In the genomic region with DNA sequence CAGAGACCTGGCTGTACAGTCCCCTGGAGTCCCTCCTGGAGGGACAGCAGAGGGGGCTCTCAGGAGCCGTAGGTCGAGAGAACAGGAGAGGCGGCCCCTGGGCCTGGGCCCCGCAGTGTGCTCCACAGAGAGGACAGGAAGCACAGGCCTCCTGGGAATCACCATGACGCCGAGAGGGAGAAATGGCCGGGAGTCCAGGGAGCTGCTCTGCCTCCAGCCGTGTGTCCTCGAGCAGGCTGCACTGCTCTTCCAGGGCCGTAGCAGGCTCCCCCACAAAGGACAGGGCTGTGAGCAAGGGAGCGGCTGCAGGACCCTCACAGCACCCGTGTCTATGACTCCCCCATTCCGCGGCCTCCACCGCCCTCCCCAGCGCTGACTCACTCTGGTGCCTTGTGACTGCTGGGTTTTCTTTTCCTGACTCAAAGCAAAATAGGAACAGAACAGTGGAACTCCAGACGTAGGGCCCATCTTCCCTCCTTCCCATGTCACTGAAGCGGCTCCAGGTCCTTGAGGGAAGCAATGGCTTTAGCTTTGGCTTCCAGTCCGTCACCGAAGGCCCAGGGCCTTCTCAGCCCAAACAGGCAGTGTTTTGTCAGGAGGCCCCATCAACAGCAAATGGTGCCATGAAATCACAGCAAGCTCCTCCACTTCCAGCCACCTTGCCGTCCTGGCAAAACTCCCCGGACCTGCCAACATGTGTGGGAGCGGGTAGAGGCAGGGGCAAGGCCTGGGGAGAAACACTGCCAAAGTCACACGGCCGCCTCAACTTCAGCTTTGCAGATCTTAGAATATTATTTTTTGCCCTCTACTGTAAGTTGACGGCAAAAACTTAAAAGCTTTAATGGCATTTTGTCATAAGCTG, we compare ENCODE assay signal across 11 cellular contexts.
DNase-seq lines count a peak whose midpoint lies in the region; ATAC-seq and TF ChIP-seq lines count a peak whose summit lies in the region.
"Had no signal": no experiment of that assay in that cellular context is flagged by ENCODE, and none has a peak within 500 bp of the region (broad histone marks: within the 10 kb centered on the region; RNA-seq: fewer than 3 reads in every experiment).

No MANE protein-coding gene starts in this region.

- no peaks in the 10 kb centered on the region for H3K27me3 ChIP-seq in H7 (ENCODE audit: control insufficient read depth, insufficient read depth, low read length)
- H3K27me3 ChIP-seq in brain microvascular endothelial cell (replicated peaks) = no peaks in the 10 kb centered on the region
- no peaks in the 10 kb centered on the region for H3K27me3 ChIP-seq in layer of hippocampus (ENCODE audit: control insufficient read depth, insufficient read depth, low read length)
- no peaks in the 10 kb centered on the region for H3K27me3 ChIP-seq in A673 (replicated peaks; ENCODE audit: insufficient read depth, low read depth, low read length, poor library complexity)
- no peaks in the 10 kb centered on the region for H3K27me3 ChIP-seq in Karpas-422 (ENCODE audit: low read length)

- H3K4me1 ChIP-seq in A673 (ENCODE audit: insufficient read depth, low read length, poor library complexity, severe bottlenecking) (no peaks in the 10 kb centered on the region), Karpas-422 (ENCODE audit: low read length) (no peaks in the 10 kb centered on the region; the same call in 1 of the 2 replicates)

- no peak overlapping the region for H3K4me2 ChIP-seq in Karpas-422 (ENCODE audit: low read depth, low read length, poor library complexity, severe bottlenecking)

- H3K79me2 ChIP-seq in Karpas-422 (ENCODE audit: low read length) = no peaks in the 10 kb centered on the region

- no peaks in the 10 kb centered on the region for H3K36me3 ChIP-seq in H7 (replicated peaks; ENCODE audit: control insufficient read depth, insufficient read depth, low read length)
- H3K36me3 ChIP-seq in brain microvascular endothelial cell (replicated peaks) = no peaks in the 10 kb centered on the region
- no peaks in the 10 kb centered on the region for H3K36me3 ChIP-seq in A673 (ENCODE audit: insufficient read depth, low read length, poor library complexity, severe bottlenecking)
- no peaks in the 10 kb centered on the region for H3K36me3 ChIP-seq in Karpas-422 (ENCODE audit: insufficient read depth, low read length)

- H3K27me3 Mint-ChIP-seq in activated CD4-positive, alpha-beta memory T cell treated with anti-CD3 and anti-CD28 coated beads for 36 hours = peaks cover 1% of the 10 kb centered on the region

- DNase-seq in H7 = peak; percentile 53
- DNase-seq in brain microvascular endothelial cell = peak; percentile 90
- DNase-seq in activated CD4-positive, alpha-beta memory T cell treated with anti-CD3 and anti-CD28 coated beads for 36 hours = no peak
- DNase-seq in A673 (ENCODE audit: low spot score) = no peak
- DNase-seq in Karpas-422 = no peak
- DNase-seq: activated effector memory CD4-positive, alpha-beta T cell treated with anti-CD3 and anti-CD28 coated beads, Interleukin-2, amount 50 U/mL, for 16 hours; glutamatergic neuron; NCI-H1930 had no signal

- H3K4me3 ChIP-seq in H7 (ENCODE audit: insufficient read depth, low read depth, low read length) (no peak overlapping the region), brain microvascular endothelial cell (ENCODE audit: low read depth, low read length) (no peak overlapping the region), skin epidermis (no peak overlapping the region), A673 (ENCODE audit: low read depth, low read length, poor library complexity, severe bottlenecking) (no peak overlapping the region), Karpas-422 (ENCODE audit: low read length) (no peak overlapping the region)

- CTCF ChIA-PET in activated CD4-positive, alpha-beta memory T cell treated with anti-CD3 and anti-CD28 coated beads for 36 hours (lab: Charles Lee) = interaction anchor here (1.0 kb wide), 1 partner anchor 25 kb away, joined by 4 read pairs; no protein-coding TSS in a partner anchor
- CTCF ChIA-PET in A673 (lab: Charles Lee) = no interaction called here

- no peaks in the 10 kb centered on the region for H3K9me3 Mint-ChIP-seq in activated CD4-positive, alpha-beta memory T cell treated with anti-CD3 and anti-CD28 coated beads for 36 hours

- H3K27ac ChIP-seq in brain microvascular endothelial cell (peak overlapping the region; percentile 94), layer of hippocampus (ENCODE audit: low read depth, low read length) (peak overlapping the region; percentile 35), skin epidermis (peak overlapping the region; percentile 22 to 88 (median 69)), A673 (ENCODE audit: low read depth, low read length, poor library complexity, severe bottlenecking) (no peak overlapping the region), Karpas-422 (ENCODE audit: low read length) (no peak overlapping the region)

- H2AFZ ChIP-seq in Karpas-422 (ENCODE audit: low read length) = no peak overlapping the region

- no TSS peak for BruUV-seq in A673 (replicated peaks; lab: Mats Ljungman, UMichigan)

- intact Hi-C loops in activated CD4-positive, alpha-beta memory T cell treated with anti-CD3 and anti-CD28 coated beads for 36 hours (cut with micrococcal nuclease) = no loop called here
- intact Hi-C loops in A673 (cut with micrococcal nuclease; ENCODE audit: unreplicated experiment) = loop anchor here (10.0 kb wide), 1 partner anchor 430 kb away; no protein-coding TSS in a partner anchor

- H4K20me1 ChIP-seq in Karpas-422 (ENCODE audit: insufficient read depth, low read depth, low read length) = no peaks in the 10 kb centered on the region

- TF ChIP-seq CTCF in brain microvascular endothelial cell (IDR thresholded peaks at IDR 0.05; ENCODE audit: low read depth, low read length, missing control alignments) (no peak), A673 (conservative IDR thresholded peaks at IDR 0.05; ENCODE audit: low read depth, low read length) (no peak)

- no peak overlapping the region for H3K9ac ChIP-seq in Karpas-422 (ENCODE audit: low read length)

- in situ Hi-C loops in brain microvascular endothelial cell (cut with HindIII; ENCODE audit: low pct_ligation_motif_present, low sequenced_read_pairs) = loop anchor here (25.0 kb wide), 1 partner anchor 103 kb away; the partner anchor contains the start of gene LHFPL2

- no peak for ATAC-seq in GM19467 (IDR thresholded peaks at IDR 0.05; ENCODE audit: unreplicated experiment)

- no peak overlapping the region for H3K27ac Mint-ChIP-seq in activated CD4-positive, alpha-beta memory T cell treated with anti-CD3 and anti-CD28 coated beads for 36 hours

- no peak overlapping the region for H3K4me3 Mint-ChIP-seq in activated CD4-positive, alpha-beta memory T cell treated with anti-CD3 and anti-CD28 coated beads for 36 hours

- H3K9me2 ChIP-seq in Karpas-422 (replicated peaks; ENCODE audit: insufficient read depth, low read length) = no peaks in the 10 kb centered on the region

- no peaks in the 10 kb centered on the region for H3K9me3 ChIP-seq in A673 (ENCODE audit: low read depth, low read length, poor library complexity, severe bottlenecking)
- no peaks in the 10 kb centered on the region for H3K9me3 ChIP-seq in Karpas-422 (ENCODE audit: low read length)

- H3K4me1 Mint-ChIP-seq in activated CD4-positive, alpha-beta memory T cell treated with anti-CD3 and anti-CD28 coated beads for 36 hours (ENCODE audit: low read depth) = no peaks in the 10 kb centered on the region

- POLR2A ChIA-PET in activated CD4-positive, alpha-beta memory T cell treated with anti-CD3 and anti-CD28 coated beads for 36 hours (lab: Charles Lee) = no interaction called here
- POLR2A ChIA-PET in A673 (lab: Charles Lee; ENCODE audit: low non-redundant PET) = no interaction called here

- no peaks in the 10 kb centered on the region for H3K36me3 Mint-ChIP-seq in activated CD4-positive, alpha-beta memory T cell treated with anti-CD3 and anti-CD28 coated beads for 36 hours

Comparison
In these comparisons a context has a peak if more than half of its experiments do, and no peak if none do; other contexts are left out.
1. DNase-seq: peak in H7 (single experiment) and brain microvascular endothelial cell (single experiment); none in activated CD4-positive, alpha-beta memory T cell treated with anti-CD3 and anti-CD28 coated beads for 36 hours (single experiment), A673 (single experiment) and Karpas-422 (single experiment).
2. H3K27ac ChIP-seq: peak in brain microvascular endothelial cell (single experiment), layer of hippocampus (single experiment) and skin epidermis (21 of 21); none in A673 (single experiment) and Karpas-422 (single experiment).